12 cellular contexts compared by ENCODE assay signal in the genomic region with DNA sequence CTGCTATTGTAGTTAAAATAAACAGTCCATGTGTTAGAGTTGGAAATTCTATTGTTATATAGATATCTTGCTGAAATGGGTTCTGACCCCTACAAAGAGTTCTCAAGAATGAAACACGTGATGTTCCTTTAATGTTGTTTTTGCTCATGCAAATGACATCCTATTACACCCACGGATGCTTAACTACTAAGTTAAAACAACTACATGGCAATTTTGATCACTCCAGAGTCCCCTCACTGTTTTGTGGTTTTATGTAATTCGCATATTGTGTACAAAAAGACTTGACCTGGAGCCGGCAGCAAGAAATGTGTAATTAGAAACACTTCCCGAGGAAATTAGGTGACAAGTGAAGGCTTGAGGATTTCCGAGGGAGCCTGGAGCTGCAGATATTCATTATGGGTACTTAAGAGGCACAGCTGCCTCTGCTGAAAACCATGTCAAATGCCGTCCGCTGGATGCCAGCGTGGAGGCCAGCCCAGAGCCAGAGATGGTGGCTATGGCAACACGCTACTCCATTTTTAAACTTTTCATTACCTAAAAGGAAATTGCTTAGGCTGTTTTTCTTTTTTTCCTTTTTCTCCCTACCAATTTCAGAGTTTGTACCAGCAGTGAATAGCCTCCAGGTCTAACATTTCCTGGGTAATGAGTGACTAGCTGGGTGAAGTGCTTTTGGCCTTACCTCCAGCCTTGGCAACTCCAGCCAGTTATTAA. TPM values are rescaled to one million over a fixed set of nuclear protein-coding genes. Genes with fewer than 3 reads are reported as not detected.
A peak's percentile ranks its signal among the peaks of the same experiment; 100 is the strongest.
DNase-seq lines count a peak whose midpoint lies in the region; ATAC-seq and TF ChIP-seq lines count a peak whose summit lies in the region.
"Had no signal": no experiment of that assay in that cellular context is flagged by ENCODE, and none has a peak within 500 bp of the region (broad histone marks: within the 10 kb centered on the region; RNA-seq: fewer than 3 reads in every experiment).

No MANE protein-coding gene starts in this region.

- H3K9me3 ChIP-seq in right cardiac atrium (ENCODE audit: control insufficient read depth, low read length) (peaks cover 4% of the 10 kb centered on the region), left ventricle myocardium inferior (replicated peaks) (peaks cover 8% of the 10 kb centered on the region), aorta (ENCODE audit: control insufficient read depth, low read length) (no peaks in the 10 kb centered on the region)
- H3K9me3 ChIP-seq in CD8-positive, alpha-beta memory T cell (ENCODE audit: low read length) = no peaks in the 10 kb centered on the region

- WGBS in right cardiac atrium = 19% methylated on average over 10 of the region's 10 CpGs
- WGBS in aorta, 2 donors = 8 to 10% methylated on average over 10 of the region's 10 CpGs

- H3K27me3 ChIP-seq in right cardiac atrium (ENCODE audit: control insufficient read depth, insufficient read depth) (no peaks in the 10 kb centered on the region), left ventricle myocardium inferior (ENCODE audit: low read depth) (peaks cover 30% of the 10 kb centered on the region), aorta (ENCODE audit: control insufficient read depth in 1 of 2, insufficient read depth in 2 of 2, low read length in 1 of 2) (no peaks in the 10 kb centered on the region)
- H3K27me3 ChIP-seq in CD8-positive, alpha-beta memory T cell (ENCODE audit: insufficient read depth, low read length, poor library complexity, severe bottlenecking) = no peaks in the 10 kb centered on the region
- H3K27me3 ChIP-seq: dorsolateral prefrontal cortex had no signal

- POLR2A ChIA-PET in CD8-positive, alpha-beta memory T cell (lab: Charles Lee) = no interaction called here

- intact Hi-C loops in right cardiac atrium (cut with DNase I) = no loop called here
- intact Hi-C loops in left ventricle myocardium inferior (cut with micrococcal nuclease) = no loop called here
- intact Hi-C loops in aorta (cut with DNase I) = no loop called here

- no peaks in the 10 kb centered on the region for H3K27me3 Mint-ChIP-seq in chondrocyte (ENCODE audit: low read depth)
- peaks cover 6 to 7% of the 10 kb centered on the region in 2 donors for H3K27me3 Mint-ChIP-seq in CD8-positive, alpha-beta memory T cell

- H3K9me3 Mint-ChIP-seq in chondrocyte (ENCODE audit: low read depth) = peaks cover 5% of the 10 kb centered on the region
- H3K9me3 Mint-ChIP-seq in CD8-positive, alpha-beta memory T cell = peaks cover 0 to 4% (median 2%) of the 10 kb centered on the region in 5 donors

- peak in 1 of 3 donors; percentile 30 for DNase-seq in right cardiac atrium
- no peak for DNase-seq in left ventricle myocardium inferior
- DNase-seq in chondrocyte (ENCODE audit: low spot score) = no peak
- DNase-seq in lung microvascular endothelial cell (ENCODE audit: low read depth in 2 of 2) = peak; percentile 14 to 60
- peak in 1 of 2 donors; percentile 47 for DNase-seq in aorta
- no peak for DNase-seq in MV-4-11 (lab: John Stamatoyannopoulos, UW)
- DNase-seq in germinal center (ENCODE audit: low spot score) = no peak
- no peak for DNase-seq in CD8-positive, alpha-beta memory T cell
- DNase-seq: dorsolateral prefrontal cortex; islet precursor cell; OCI-M1; stimulated activated naive CD8-positive, alpha-beta T cell treated with anti-CD3 and anti-CD28 coated beads, Interleukin-15, Interleukin-2, amounts not matched to agents 100 U/mL and 50 U/mL, for 24 hours had no signal

- no peak overlapping the region for H3K4me3 ChIP-seq in right cardiac atrium (ENCODE audit: low read length)
- H3K4me3 ChIP-seq in left ventricle myocardium inferior = no peak overlapping the region
- no peak overlapping the region for H3K4me3 ChIP-seq in aorta (ENCODE audit: low read length in 2 of 2)
- no peak overlapping the region for H3K4me3 ChIP-seq in CD8-positive, alpha-beta memory T cell (ENCODE audit: low read length)

- no peaks in the 10 kb centered on the region for H3K36me3 ChIP-seq in left ventricle myocardium inferior
- no peaks in the 10 kb centered on the region for H3K36me3 ChIP-seq in aorta (ENCODE audit: control insufficient read depth in 1 of 2, insufficient read depth in 2 of 2, low read length in 1 of 2)
- H3K36me3 ChIP-seq in CD8-positive, alpha-beta memory T cell (ENCODE audit: insufficient read depth, low read length) = no peaks in the 10 kb centered on the region

- peaks cover 29% of the 10 kb centered on the region for H3K4me1 Mint-ChIP-seq in chondrocyte (ENCODE audit: low read depth)
- H3K4me1 Mint-ChIP-seq in CD8-positive, alpha-beta memory T cell = peaks cover 11 to 21% (median 19%) of the 10 kb centered on the region in 3 donors

- H3K4me3 Mint-ChIP-seq in chondrocyte (ENCODE audit: unreplicated experiment) = no peak overlapping the region
- H3K4me3 Mint-ChIP-seq in CD8-positive, alpha-beta memory T cell = peak overlapping the region in 1 of 7 donors; percentile 34

- H3K27ac Mint-ChIP-seq in chondrocyte (ENCODE audit: unreplicated experiment) = peak overlapping the region; percentile 71
- H3K27ac Mint-ChIP-seq in CD8-positive, alpha-beta memory T cell = peak overlapping the region in 1 of 8 donors; percentile 21

- TF ChIP-seq CTCF in left ventricle myocardium inferior (IDR thresholded peaks at IDR 0.05; ENCODE audit: borderline replicate concordance) = no peak
- TF ChIP-seq CTCF in chondrocyte (IDR thresholded peaks at IDR 0.05) = no peak

- peaks cover 2% of the 10 kb centered on the region for H3K36me3 Mint-ChIP-seq in chondrocyte (ENCODE audit: low read depth)
- peaks cover 0 to 10% (median 2%) of the 10 kb centered on the region in 3 donors for H3K36me3 Mint-ChIP-seq in CD8-positive, alpha-beta memory T cell

- H3K27ac ChIP-seq in right cardiac atrium (ENCODE audit: low read length) (no peak overlapping the region), left ventricle myocardium inferior (replicated peaks) (no peak overlapping the region), aorta (ENCODE audit: low read depth in 1 of 2, low read length in 2 of 2) (peak overlapping the region in 1 of 2 donors; percentile 17)
- H3K27ac ChIP-seq in CD8-positive, alpha-beta memory T cell (ENCODE audit: low read depth, low read length) = no peak overlapping the region

- CTCF ChIA-PET in CD8-positive, alpha-beta memory T cell (lab: Charles Lee) = no interaction called here

- ATAC-seq in right cardiac atrium (peak; percentile 56 to 60), aorta (ENCODE audit: low FRiP score) (peak; percentile 67)
- ATAC-seq: stimulated activated naive CD8-positive, alpha-beta T cell treated with anti-CD3 and anti-CD28 coated beads, Interleukin-15, Interleukin-2, amounts not matched to agents 100 U/mL and 50 U/mL, for 24 hours had no signal

- peaks cover 4% of the 10 kb centered on the region for H3K4me1 ChIP-seq in right cardiac atrium (ENCODE audit: control insufficient read depth, insufficient read depth, low read length)
- peaks cover 9% of the 10 kb centered on the region for H3K4me1 ChIP-seq in left ventricle myocardium inferior
- peaks cover 0 to 5% of the 10 kb centered on the region in 2 donors for H3K4me1 ChIP-seq in aorta (ENCODE audit: control insufficient read depth in 1 of 2, insufficient read depth in 2 of 2, low read length in 2 of 2)
- H3K4me1 ChIP-seq in CD8-positive, alpha-beta memory T cell (ENCODE audit: insufficient read depth, low read length) = peaks cover 16% of the 10 kb centered on the region

RNA-seq across cellular contexts. Expression of a gene that starts 21.0 kb away (rescaled TPM):
- total RNA-seq in right cardiac atrium (1 to 10 TPM; 3.5 to 5.6 (median 4.5) TPM), left ventricle myocardium inferior (2.7 TPM), chondrocyte (26.2 to 46.3 TPM (median 29.3 TPM) in 3 replicates), lung microvascular endothelial cell (29.9 and 74.8 TPM in 2 replicates), aorta (10 to 100 TPM in 1 of 2 donors, 1 to 10 TPM in 1; 9.9 to 25.7 TPM)
- polyA plus RNA-seq in right cardiac atrium (3.2 TPM), aorta (10 to 100 TPM; 10.4 to 12.4 TPM)
- total RNA-seq in CD8-positive, alpha-beta memory T cell = 1 to 10 TPM; 8.0 to 8.9 TPM
- polyA plus RNA-seq in CD8-positive, alpha-beta memory T cell = 0.30 TPM

Comparison
In these comparisons a context has a peak if more than half of its experiments do, and no peak if none do; other contexts are left out.
1. DNase-seq: peak in lung microvascular endothelial cell (2 of 2); none in left ventricle myocardium inferior (single experiment), chondrocyte (single experiment), MV-4-11 (single experiment), germinal center (single experiment) and CD8-positive, alpha-beta memory T cell (0 of 5).